Comparison of ENCODE assay signal across 17 cellular contexts in genomic region chr20:58712116-58712822, GRCh38. TPM values are rescaled to one million over a fixed set of nuclear protein-coding genes. Genes with fewer than 3 reads are reported as not detected.
A peak's percentile ranks its signal among the peaks of the same experiment; 100 is the strongest.
DNase-seq lines count a peak whose midpoint lies in the region; ATAC-seq and TF ChIP-seq lines count a peak whose summit lies in the region.
"Had no signal": no experiment of that assay in that cellular context is flagged by ENCODE, and none has a peak within 500 bp of the region (broad histone marks: within the 10 kb centered on the region; RNA-seq: fewer than 3 reads in every experiment).

No MANE protein-coding gene starts in this region.

- no peak for ATAC-seq in Right ventricle myocardium superior (ENCODE audit: poor library complexity)
- no peak for ATAC-seq in left ventricle myocardium superior
- ATAC-seq in left lung, result no peak
- ATAC-seq in GM18502 (IDR thresholded peaks at IDR 0.05; ENCODE audit: poor library complexity, unreplicated experiment), result no peak
- ATAC-seq: activated naive CD8-positive, alpha-beta T cell treated with anti-CD3 and anti-CD28 coated beads, Interleukin-2, amount 50 U/mL, for 24 hours; foreskin keratinocyte; HepG2 had no signal

- TF ChIP-seq POLR2A in stomach (IDR thresholded peaks at IDR 0.05), result no peak

- DNase-seq in Right ventricle myocardium superior, result peak; percentile 27
- DNase-seq in left ventricle myocardium superior, result no peak
- peak; percentile 23 to 67 for DNase-seq in left lung
- peak; percentile 17 for DNase-seq in stomach
- DNase-seq in NCI-H526 (lab: John Stamatoyannopoulos, UW), result no peak
- no peak for DNase-seq in SW 1271 (lab: John Stamatoyannopoulos, UW)
- DNase-seq: activated naive CD8-positive, alpha-beta T cell treated with anti-CD3 and anti-CD28 coated beads, Interleukin-2, amount 50 U/mL, for 24 hours; central memory CD4-positive, alpha-beta T cell; DMS53; foreskin keratinocyte; GOT3; nucleus accumbens had no signal

- H3K36me3 ChIP-seq in left lung (peaks cover 0 to 41% of the 10 kb centered on the region in 2 donors), stomach (peaks cover 0 to 70% (median 46%) of the 10 kb centered on the region in 4 donors)

- no peaks in the 10 kb centered on the region for H3K4me1 Mint-ChIP-seq in IgD-negative memory B cell
- H3K4me1 Mint-ChIP-seq: activated naive CD8-positive, alpha-beta T cell treated with anti-CD3 and anti-CD28 coated beads, Interleukin-2, amount 50 U/mL, for 24 hours had no signal

- no peaks in the 10 kb centered on the region for H3K27me3 Mint-ChIP-seq in IgD-negative memory B cell
- H3K27me3 Mint-ChIP-seq: activated naive CD8-positive, alpha-beta T cell treated with anti-CD3 and anti-CD28 coated beads, Interleukin-2, amount 50 U/mL, for 24 hours; stimulated activated naive CD8-positive, alpha-beta T cell treated with anti-CD3 and anti-CD28 coated beads, Interleukin-15, Interleukin-2, amounts not matched to agents 100 ng/mL and 50 ng/mL, for 24 hours had no signal

- intact Hi-C loops in Right ventricle myocardium superior (cut with DNase I) (no loop called here), left ventricle myocardium superior (cut with micrococcal nuclease) (no loop called here), left lung (cut with DNase I) (no loop called here), stomach (cut with DNase I; ENCODE audit: low total_unique reads) (no loop called here)

- H3K27ac Mint-ChIP-seq in IgD-negative memory B cell, result peak overlapping the region in 2 of 3 donors; percentile 10 to 46
- H3K27ac Mint-ChIP-seq: activated naive CD8-positive, alpha-beta T cell treated with anti-CD3 and anti-CD28 coated beads, Interleukin-2, amount 50 U/mL, for 24 hours; stimulated activated naive CD8-positive, alpha-beta T cell treated with anti-CD3 and anti-CD28 coated beads, Interleukin-15, Interleukin-2, amounts not matched to agents 100 ng/mL and 50 ng/mL, for 24 hours had no signal

- H3K4me1 ChIP-seq in left lung (no peaks in the 10 kb centered on the region), stomach (peaks cover 0 to 11% (median 9%) of the 10 kb centered on the region in 4 donors)
- H3K4me1 ChIP-seq: foreskin keratinocyte had no signal

- H3K9me3 ChIP-seq in left lung (no peaks in the 10 kb centered on the region), stomach (no peaks in the 10 kb centered on the region)

- H3K27ac ChIP-seq in left lung (no peak overlapping the region), stomach (no peak overlapping the region)
- H3K27ac ChIP-seq: foreskin keratinocyte had no signal

- 81 to 90% (median 90%) methylated on average over 13 to 23 of the region's 23 CpGs for WGBS in stomach, 5 donors

- no peak for TF ChIP-seq EP300 in stomach (IDR thresholded peaks at IDR 0.05)

- H3K27me3 ChIP-seq in left lung (no peaks in the 10 kb centered on the region), stomach (no peaks in the 10 kb centered on the region)
- H3K27me3 ChIP-seq: foreskin keratinocyte had no signal

- H3K4me3 Mint-ChIP-seq in IgD-negative memory B cell, result no peak overlapping the region
- H3K4me3 Mint-ChIP-seq: activated naive CD8-positive, alpha-beta T cell treated with anti-CD3 and anti-CD28 coated beads, Interleukin-2, amount 50 U/mL, for 24 hours; stimulated activated naive CD8-positive, alpha-beta T cell treated with anti-CD3 and anti-CD28 coated beads, Interleukin-15, Interleukin-2, amounts not matched to agents 100 ng/mL and 50 ng/mL, for 24 hours had no signal

- TF ChIP-seq CTCF in left lung (IDR thresholded peaks at IDR 0.05) (no peak), stomach (IDR thresholded peaks at IDR 0.05) (no peak)

- H3K9me3 Mint-ChIP-seq in IgD-negative memory B cell, result no peaks in the 10 kb centered on the region
- H3K9me3 Mint-ChIP-seq: activated naive CD8-positive, alpha-beta T cell treated with anti-CD3 and anti-CD28 coated beads, Interleukin-2, amount 50 U/mL, for 24 hours; stimulated activated naive CD8-positive, alpha-beta T cell treated with anti-CD3 and anti-CD28 coated beads, Interleukin-15, Interleukin-2, amounts not matched to agents 100 ng/mL and 50 ng/mL, for 24 hours had no signal

- H3K36me3 Mint-ChIP-seq in IgD-negative memory B cell, result peaks cover 2% of the 10 kb centered on the region

- H3K4me3 ChIP-seq in left lung (no peak overlapping the region), stomach (no peak overlapping the region)
- H3K4me3 ChIP-seq: smooth muscle cell had no signal

RNA-seq across cellular contexts. Expression of gene NPEPL1, which starts 19.7 kb away (rescaled TPM):
- total RNA-seq in Right ventricle myocardium superior (24.4 TPM), left ventricle myocardium superior (26.4 TPM), left lung (10 to 100 TPM; 25.1 to 30.8 TPM), stomach (100 to 1,000 TPM in 2 of 5 donors, 10 to 100 TPM in 3; 29.7 to 134 (median 60.7) TPM)
- polyA plus RNA-seq in IgD-negative memory B cell (6.9 TPM), stomach (10 to 100 TPM; 15.3 to 36.2 (median 27.8) TPM)

Comparison
In these comparisons a context has a peak if more than half of its experiments do, and no peak if none do; other contexts are left out.
1. DNase-seq: peak in Right ventricle myocardium superior (single experiment), left lung (2 of 2) and stomach (single experiment); none in left ventricle myocardium superior (single experiment), NCI-H526 (0 of 2) and SW 1271 (0 of 2).